Comparison of ENCODE assay signal across 1 cellular context in the genomic region with DNA sequence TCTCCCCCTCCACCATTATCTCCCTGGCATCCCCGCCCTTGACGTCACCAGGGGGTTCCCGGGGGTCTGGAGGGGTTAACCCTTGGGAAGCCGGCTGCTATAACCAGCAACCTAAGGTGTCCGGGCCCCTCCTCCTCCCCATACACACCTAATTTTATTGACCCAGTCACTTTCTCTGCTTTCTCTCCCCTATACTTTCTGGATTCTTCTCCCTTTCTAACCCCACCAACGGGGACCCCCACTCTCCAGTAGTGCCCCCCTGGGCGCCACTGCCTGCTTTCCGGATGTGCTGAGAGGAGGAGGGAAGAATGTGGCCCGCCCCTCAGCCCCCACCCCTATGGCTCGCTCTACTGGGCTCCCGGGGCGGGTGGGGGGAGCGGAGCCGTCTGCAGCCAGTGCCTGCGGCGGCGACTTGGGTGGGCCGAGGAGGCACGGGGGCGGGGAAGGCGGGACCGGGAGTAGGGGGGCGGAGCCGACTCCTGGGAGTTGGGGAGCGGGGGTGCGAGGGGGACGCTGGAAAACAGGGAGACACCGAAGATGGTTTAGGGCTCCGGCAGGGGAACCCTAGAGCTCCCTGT.
TF ChIP-seq lines count a peak whose summit lies in the region.

No MANE protein-coding gene starts in this region.

TF ChIP-seq in K562, 482 proteins besides CTCF, POLR2A, EP300 and RAD21:
- TF ChIP-seq HDAC1 (IDR thresholded peaks at IDR 0.05) (no peak), TRIM24 (IDR thresholded peaks at IDR 0.05) (no peak), CBX2 (IDR thresholded peaks at IDR 0.05; ENCODE audit: insufficient read depth, low read length, poor library complexity, severe bottlenecking) (no peak), RBM14 (IDR thresholded peaks at IDR 0.05; ENCODE audit: borderline replicate concordance, insufficient read depth, low read depth, low read length) (no peak), TEAD1 (CRISPR knock-in tag; IDR thresholded peaks at IDR 0.05) (0 out of 4 replicates have a peak, but pooled peaks of 1 of the 2 experiments have one; percentile 30), PCBP1 (IDR thresholded peaks at IDR 0.05; ENCODE audit: low read depth, low read length, poor library complexity, severe bottlenecking) (peak; percentile 2), ASH1L (IDR thresholded peaks at IDR 0.05; ENCODE audit: borderline replicate concordance, low read depth, partially characterized antibody) (no peak), ZNF76 (CRISPR knock-in tag; IDR thresholded peaks at IDR 0.05; ENCODE audit: borderline replicate concordance) (no peak), RBFOX2 (IDR thresholded peaks at IDR 0.05; ENCODE audit: low read depth, low read length) (0 out of 2 replicates have a peak, but pooled peaks have one; percentile 7), POLR2G (IDR thresholded peaks at IDR 0.05; ENCODE audit: low read depth, low read length) (peak; percentile 17; the same call in 1 of the 2 replicates), FOXA3 (CRISPR knock-in tag; conservative IDR thresholded peaks at IDR 0.05 in 1 of 2, IDR thresholded peaks at IDR 0.05 in 1 of 2) (no peak), ATF1 (CRISPR knock-in tag; IDR thresholded peaks at IDR 0.05) (no peak), ATF1 (tag; IDR thresholded peaks at IDR 0.05) (peak; percentile 34; the same call in 1 of the 2 replicates)
- TF ChIP-seq, protein P1, sequence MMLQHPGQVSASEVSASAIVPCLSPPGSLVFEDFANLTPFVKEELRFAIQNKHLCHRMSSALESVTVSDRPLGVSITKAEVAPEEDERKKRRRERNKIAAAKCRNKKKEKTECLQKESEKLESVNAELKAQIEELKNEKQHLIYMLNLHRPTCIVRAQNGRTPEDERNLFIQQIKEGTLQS (IDR thresholded peaks at IDR 0.05), result 0 out of 2 replicates have a peak, but pooled peaks have one; percentile 6
- TF ChIP-seq, protein P1 (CRISPR knock-in tag; conservative IDR thresholded peaks at IDR 0.05), result no peak
- TF ChIP-seq, protein P2, sequence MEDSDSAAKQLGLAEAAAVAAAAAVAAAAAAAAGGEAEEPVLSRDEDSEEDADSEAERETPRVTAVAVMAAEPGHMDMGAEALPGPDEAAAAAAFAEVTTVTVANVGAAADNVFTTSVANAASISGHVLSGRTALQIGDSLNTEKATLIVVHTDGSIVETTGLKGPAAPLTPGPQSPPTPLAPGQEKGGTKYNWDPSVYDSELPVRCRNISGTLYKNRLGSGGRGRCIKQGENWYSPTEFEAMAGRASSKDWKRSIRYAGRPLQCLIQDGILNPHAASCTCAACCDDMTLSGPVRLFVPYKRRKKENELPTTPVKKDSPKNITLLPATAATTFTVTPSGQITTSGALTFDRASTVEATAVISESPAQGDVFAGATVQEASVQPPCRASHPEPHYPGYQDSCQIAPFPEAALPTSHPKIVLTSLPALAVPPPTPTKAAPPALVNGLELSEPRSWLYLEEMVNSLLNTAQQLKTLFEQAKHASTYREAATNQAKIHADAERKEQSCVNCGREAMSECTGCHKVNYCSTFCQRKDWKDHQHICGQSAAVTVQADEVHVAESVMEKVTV (CRISPR knock-in tag; IDR thresholded peaks at IDR 0.05), result no peak
- TF ChIP-seq, protein P3, sequence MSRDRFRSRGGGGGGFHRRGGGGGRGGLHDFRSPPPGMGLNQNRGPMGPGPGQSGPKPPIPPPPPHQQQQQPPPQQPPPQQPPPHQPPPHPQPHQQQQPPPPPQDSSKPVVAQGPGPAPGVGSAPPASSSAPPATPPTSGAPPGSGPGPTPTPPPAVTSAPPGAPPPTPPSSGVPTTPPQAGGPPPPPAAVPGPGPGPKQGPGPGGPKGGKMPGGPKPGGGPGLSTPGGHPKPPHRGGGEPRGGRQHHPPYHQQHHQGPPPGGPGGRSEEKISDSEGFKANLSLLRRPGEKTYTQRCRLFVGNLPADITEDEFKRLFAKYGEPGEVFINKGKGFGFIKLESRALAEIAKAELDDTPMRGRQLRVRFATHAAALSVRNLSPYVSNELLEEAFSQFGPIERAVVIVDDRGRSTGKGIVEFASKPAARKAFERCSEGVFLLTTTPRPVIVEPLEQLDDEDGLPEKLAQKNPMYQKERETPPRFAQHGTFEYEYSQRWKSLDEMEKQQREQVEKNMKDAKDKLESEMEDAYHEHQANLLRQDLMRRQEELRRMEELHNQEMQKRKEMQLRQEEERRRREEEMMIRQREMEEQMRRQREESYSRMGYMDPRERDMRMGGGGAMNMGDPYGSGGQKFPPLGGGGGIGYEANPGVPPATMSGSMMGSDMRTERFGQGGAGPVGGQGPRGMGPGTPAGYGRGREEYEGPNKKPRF (IDR thresholded peaks at IDR 0.05; ENCODE audit: low read depth, low read length), result no peak
- TF ChIP-seq, protein P4, sequence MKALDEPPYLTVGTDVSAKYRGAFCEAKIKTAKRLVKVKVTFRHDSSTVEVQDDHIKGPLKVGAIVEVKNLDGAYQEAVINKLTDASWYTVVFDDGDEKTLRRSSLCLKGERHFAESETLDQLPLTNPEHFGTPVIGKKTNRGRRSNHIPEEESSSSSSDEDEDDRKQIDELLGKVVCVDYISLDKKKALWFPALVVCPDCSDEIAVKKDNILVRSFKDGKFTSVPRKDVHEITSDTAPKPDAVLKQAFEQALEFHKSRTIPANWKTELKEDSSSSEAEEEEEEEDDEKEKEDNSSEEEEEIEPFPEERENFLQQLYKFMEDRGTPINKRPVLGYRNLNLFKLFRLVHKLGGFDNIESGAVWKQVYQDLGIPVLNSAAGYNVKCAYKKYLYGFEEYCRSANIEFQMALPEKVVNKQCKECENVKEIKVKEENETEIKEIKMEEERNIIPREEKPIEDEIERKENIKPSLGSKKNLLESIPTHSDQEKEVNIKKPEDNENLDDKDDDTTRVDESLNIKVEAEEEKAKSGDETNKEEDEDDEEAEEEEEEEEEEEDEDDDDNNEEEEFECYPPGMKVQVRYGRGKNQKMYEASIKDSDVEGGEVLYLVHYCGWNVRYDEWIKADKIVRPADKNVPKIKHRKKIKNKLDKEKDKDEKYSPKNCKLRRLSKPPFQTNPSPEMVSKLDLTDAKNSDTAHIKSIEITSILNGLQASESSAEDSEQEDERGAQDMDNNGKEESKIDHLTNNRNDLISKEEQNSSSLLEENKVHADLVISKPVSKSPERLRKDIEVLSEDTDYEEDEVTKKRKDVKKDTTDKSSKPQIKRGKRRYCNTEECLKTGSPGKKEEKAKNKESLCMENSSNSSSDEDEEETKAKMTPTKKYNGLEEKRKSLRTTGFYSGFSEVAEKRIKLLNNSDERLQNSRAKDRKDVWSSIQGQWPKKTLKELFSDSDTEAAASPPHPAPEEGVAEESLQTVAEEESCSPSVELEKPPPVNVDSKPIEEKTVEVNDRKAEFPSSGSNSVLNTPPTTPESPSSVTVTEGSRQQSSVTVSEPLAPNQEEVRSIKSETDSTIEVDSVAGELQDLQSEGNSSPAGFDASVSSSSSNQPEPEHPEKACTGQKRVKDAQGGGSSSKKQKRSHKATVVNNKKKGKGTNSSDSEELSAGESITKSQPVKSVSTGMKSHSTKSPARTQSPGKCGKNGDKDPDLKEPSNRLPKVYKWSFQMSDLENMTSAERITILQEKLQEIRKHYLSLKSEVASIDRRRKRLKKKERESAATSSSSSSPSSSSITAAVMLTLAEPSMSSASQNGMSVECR (CRISPR knock-in tag; IDR thresholded peaks at IDR 0.05), result 0 out of 2 replicates have a peak, but pooled peaks have one; percentile 43
- TF ChIP-seq, protein P5, sequence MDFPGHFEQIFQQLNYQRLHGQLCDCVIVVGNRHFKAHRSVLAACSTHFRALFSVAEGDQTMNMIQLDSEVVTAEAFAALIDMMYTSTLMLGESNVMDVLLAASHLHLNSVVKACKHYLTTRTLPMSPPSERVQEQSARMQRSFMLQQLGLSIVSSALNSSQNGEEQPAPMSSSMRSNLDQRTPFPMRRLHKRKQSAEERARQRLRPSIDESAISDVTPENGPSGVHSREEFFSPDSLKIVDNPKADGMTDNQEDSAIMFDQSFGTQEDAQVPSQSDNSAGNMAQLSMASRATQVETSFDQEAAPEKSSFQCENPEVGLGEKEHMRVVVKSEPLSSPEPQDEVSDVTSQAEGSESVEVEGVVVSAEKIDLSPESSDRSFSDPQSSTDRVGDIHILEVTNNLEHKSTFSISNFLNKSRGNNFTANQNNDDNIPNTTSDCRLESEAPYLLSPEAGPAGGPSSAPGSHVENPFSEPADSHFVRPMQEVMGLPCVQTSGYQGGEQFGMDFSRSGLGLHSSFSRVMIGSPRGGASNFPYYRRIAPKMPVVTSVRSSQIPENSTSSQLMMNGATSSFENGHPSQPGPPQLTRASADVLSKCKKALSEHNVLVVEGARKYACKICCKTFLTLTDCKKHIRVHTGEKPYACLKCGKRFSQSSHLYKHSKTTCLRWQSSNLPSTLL (IDR thresholded peaks at IDR 0.05), result no peak
